In genomic region chr2:68765739-68766377, GRCh38 we compare ENCODE assay signal across 10 cellular contexts. TPM values are rescaled to one million over a fixed set of nuclear protein-coding genes. Genes with fewer than 3 reads are reported as not detected.
DNase-seq lines count a peak whose midpoint lies in the region; ATAC-seq, FAIRE-seq and TF ChIP-seq lines count a peak whose summit lies in the region.
"Had no signal": no experiment of that assay in that cellular context is flagged by ENCODE, and none has a peak within 500 bp of the region (broad histone marks: within the 10 kb centered on the region; RNA-seq: fewer than 3 reads in every experiment).

No MANE protein-coding gene starts in this region.

- peaks cover 18% of the 10 kb centered on the region for H3K9me1 ChIP-seq in IMR-90 (ENCODE audit: insufficient read depth, low read length)

- H3K14ac ChIP-seq in IMR-90 (replicated peaks; ENCODE audit: low read depth, low read length) = 0 out of 2 replicates have a peak overlapping the region, but pooled peaks have one; percentile 39

- peak overlapping the region; percentile 11; the same call in 1 of the 2 replicates for H3K4me2 ChIP-seq in IMR-90 (ENCODE audit: low read depth, low read length)
- H3K4me2 ChIP-seq in GM12878 (ENCODE audit: control insufficient read depth, insufficient read depth) = peak overlapping the region; percentile 12; the same call in 1 of the 2 replicates

- peak overlapping the region in 1 of 2 donors; percentile 93 for H3K27ac Mint-ChIP-seq in natural killer cell

- SMC1A ChIA-PET in GM12878 (lab: Charles Lee; ENCODE audit: uncharacterized antibody, unreplicated experiment) = no interaction called here

- H2BK15ac ChIP-seq in IMR-90 (ENCODE audit: low read depth, low read length) = peak overlapping the region; percentile 13; the same call in 1 of the 3 replicates

- H3K9me3 ChIP-seq in IMR-90 (ENCODE audit: control insufficient read depth, insufficient read depth, low read length) (no peaks in the 10 kb centered on the region), GM12878 (replicated peaks; ENCODE audit: control insufficient read depth, insufficient read depth, low read length) (no peaks in the 10 kb centered on the region; the same call in 2 of the 3 replicates)
- H3K9me3 ChIP-seq: SJSA1 had no signal

- H3K27ac ChIP-seq in IMR-90 (ENCODE audit: insufficient read depth, low read length) (no peak overlapping the region), GM12878 (ENCODE audit: control insufficient read depth, insufficient read depth) (peak overlapping the region; percentile 49)

- H3K4me3 Mint-ChIP-seq in natural killer cell = peak overlapping the region; percentile 81

- TF ChIP-seq RAD21 in IMR-90 (IDR thresholded peaks at IDR 0.05; ENCODE audit: low read length) (no peak), GM12878 (IDR thresholded peaks at IDR 0.05; ENCODE audit: insufficient read depth, low read depth, low read length) (no peak)

- ATAC-seq in IMR-90 (ENCODE audit: low read depth) (peak; percentile 68), GM12878 (peak; percentile 40), natural killer cell (peak in 2 of 3 donors; percentile 8), HG02763 (IDR thresholded peaks at IDR 0.05; ENCODE audit: unreplicated experiment) (no peak), HG02970 (IDR thresholded peaks at IDR 0.05; ENCODE audit: low FRiP score, unreplicated experiment) (no peak)

- H3K27me3 Mint-ChIP-seq in natural killer cell (ENCODE audit: low read depth in 2 of 2) = peaks cover 0 to 4% of the 10 kb centered on the region in 2 donors
- H3K27me3 Mint-ChIP-seq: brain had no signal

- H3K27me3 ChIP-seq in GM06990 (replicated peaks; ENCODE audit: control insufficient read depth, insufficient read depth, low read length) = no peaks in the 10 kb centered on the region; the same call in 1 of the 2 replicates
- no peaks in the 10 kb centered on the region for H3K27me3 ChIP-seq in IMR-90 (ENCODE audit: control insufficient read depth, insufficient read depth, low read length)
- peaks cover 0 to 6% of the 10 kb centered on the region in 2 experiments; a peak in 3 of 4 replicates for H3K27me3 ChIP-seq in GM12878 (replicated peaks in 1 of 2; ENCODE audit: control insufficient read depth in 2 of 2, insufficient read depth in 2 of 2, low read length in 1 of 2)
- H3K27me3 ChIP-seq: SJSA1 had no signal

- peak overlapping the region; percentile 36; the same call in 1 of the 2 replicates for H4K91ac ChIP-seq in IMR-90 (ENCODE audit: insufficient read depth, low read depth, low read length)

- dilution Hi-C loops in IMR-90 (cut with HindIII; ENCODE audit: low sequenced_read_pairs, unreplicated experiment) = no loop called here

- no peak overlapping the region for H2AK5ac ChIP-seq in IMR-90 (ENCODE audit: low read depth, low read length)

- H3K4me3 ChIP-seq in GM06990 (replicated peaks; ENCODE audit: low read depth, low read length) (no peak overlapping the region), IMR-90 (ENCODE audit: insufficient read depth, low read depth, low read length) (no peak overlapping the region), GM12878 (no peak overlapping the region; the same call in 1 of the 2 replicates)

- peak overlapping the region in 1 of 2 experiments; percentile 76; a peak in 3 of 4 replicates for H4K8ac ChIP-seq in IMR-90 (ENCODE audit: low read depth in 2 of 2, low read length in 2 of 2)

- POLR2A ChIA-PET in IMR-90 (lab: Charles Lee; ENCODE audit: unreplicated experiment) = no interaction called here
- POLR2A ChIA-PET in GM12878 (lab: Charles Lee) = no interaction called here

- H3K4ac ChIP-seq in IMR-90 (ENCODE audit: low read depth, low read length) = peak overlapping the region; percentile 51; the same call in 1 of the 2 replicates

- no peak overlapping the region for H3K23ac ChIP-seq in IMR-90 (ENCODE audit: low read depth, low read length)

- no peaks in the 10 kb centered on the region for H4K20me1 ChIP-seq in IMR-90 (ENCODE audit: insufficient read depth, low read length)
- no peaks in the 10 kb centered on the region for H4K20me1 ChIP-seq in GM12878 (ENCODE audit: control insufficient read depth, insufficient read depth)

- peaks cover 86 to 98% of the 10 kb centered on the region in 2 donors for H3K4me1 Mint-ChIP-seq in natural killer cell

- no peak overlapping the region; the same call in 1 of the 2 replicates for H4K5ac ChIP-seq in IMR-90 (ENCODE audit: low read depth, low read length)

- H2AFZ ChIP-seq in IMR-90 (replicated peaks; ENCODE audit: low read length, poor library complexity) (peak overlapping the region; percentile 40), GM12878 (ENCODE audit: control insufficient read depth, low read depth, low read length) (no peak overlapping the region; the same call in 1 of the 2 replicates)

- TF ChIP-seq CTCF in GM06990 (IDR thresholded peaks at IDR 0.05; ENCODE audit: insufficient read depth, low read length, poor library complexity, severe bottlenecking) = peak; percentile 12
- TF ChIP-seq CTCF in IMR-90 (conservative IDR thresholded peaks at IDR 0.05; ENCODE audit: low read depth, low read length) = peak; percentile 19; the same call in 1 of the 2 replicates
- no peak for TF ChIP-seq CTCF in GM12878 (IDR thresholded peaks at IDR 0.05 in 2 of 3, conservative IDR thresholded peaks at IDR 0.05 in 1 of 3; ENCODE audit: control insufficient read depth in 2 of 3, extremely low read depth in 1 of 3, insufficient read depth in 1 of 3, low read depth in 3 of 3, low read length in 3 of 3)
- no peak for TF ChIP-seq CTCF in natural killer cell (IDR thresholded peaks at IDR 0.05)

- in situ Hi-C loops in IMR-90 (cut with MboI; ENCODE audit: low sequenced_read_pairs) (no loop called here), GM12878 (cut with MboI) (no loop called here)

- H3K9me3 Mint-ChIP-seq in natural killer cell = peaks cover 0 to 3% of the 10 kb centered on the region in 2 donors
- H3K9me3 Mint-ChIP-seq: brain had no signal

- RAD21 ChIA-PET in GM12878 (lab: Charles Lee; ENCODE audit: unreplicated experiment) = no interaction called here

- H3K4me1 ChIP-seq in IMR-90 (ENCODE audit: control insufficient read depth, insufficient read depth, low read length) = peaks cover 34% of the 10 kb centered on the region
- H3K4me1 ChIP-seq in GM12878 (ENCODE audit: control insufficient read depth, insufficient read depth, low read length) = peaks cover 54% of the 10 kb centered on the region

- peak overlapping the region; percentile 12; the same call in 1 of the 2 replicates for H3K56ac ChIP-seq in IMR-90 (ENCODE audit: extremely low read depth, insufficient read depth, low read length)

- BruUV-seq in IMR-90 (replicated peaks; lab: Mats Ljungman, UMichigan) (no TSS peak), GM12878 (replicated peaks; lab: Mats Ljungman, UMichigan) (no TSS peak)

- CTCF ChIA-PET in IMR-90 (lab: Yijun Ruan, JAX) (interaction anchor here (1.1 to 1.2 kb wide), 2 partner anchors 14 to 146 kb away, joined by 3 read pairs; no protein-coding TSS in a partner anchor), GM12878 (lab: Yijun Ruan, JAX) (interaction anchor here (0.6 to 1.0 kb wide), 3 partner anchors 14 to 570 kb away, joined by 3 read pairs; no protein-coding TSS in a partner anchor)

- no peaks in the 10 kb centered on the region for H3K79me2 ChIP-seq in GM12878 (ENCODE audit: control insufficient read depth, insufficient read depth, low read length)

- H2BK20ac ChIP-seq in IMR-90 (ENCODE audit: low read depth, low read length) = peak overlapping the region; percentile 69

- WGBS in IMR-90 (ENCODE audit: extremely low coverage in 2 of 2, insufficient read length in 1 of 2), 2 experiments = 40% methylated on average over 1 of the region's 4 CpGs; no CpG with 5 or more reads in 1 of the 2 experiments
- WGBS in GM12878 (ENCODE audit: insufficient coverage, insufficient replicate concordance, low lambda C conversion rate, missing lambda C conversion rate) = 0% methylated on average over 4 of the region's 4 CpGs

- H3K18ac ChIP-seq in IMR-90 (ENCODE audit: low read depth, low read length) = peak overlapping the region; percentile 22; the same call in 1 of the 2 replicates

- no peak overlapping the region for H3K9ac ChIP-seq in IMR-90 (ENCODE audit: low read depth, low read length)
- no peak overlapping the region for H3K9ac ChIP-seq in GM12878 (ENCODE audit: control insufficient read depth, insufficient read depth, low read length)

- intact Hi-C loops in IMR-90 (cut with micrococcal nuclease) = loop anchor here (5.0 kb wide), 1 partner anchor 41 kb away; no protein-coding TSS in a partner anchor
- intact Hi-C loops in GM12878 (cut with micrococcal nuclease; ENCODE audit: unreplicated experiment) = no loop called here
- intact Hi-C loops in natural killer cell (cut with micrococcal nuclease) = loop anchor here (2.0 to 5.0 kb wide), 3 partner anchors 13 to 399 kb away; partner anchors contain the start of gene PLEK

- no peak for TF ChIP-seq POLR2A in IMR-90 (IDR thresholded peaks at IDR 0.05; ENCODE audit: low read depth, low read length)
- TF ChIP-seq POLR2A in GM12878 (IDR thresholded peaks at IDR 0.05; ENCODE audit: low read depth, low read length) = no peak

- peak overlapping the region; percentile 84 for H2BK120ac ChIP-seq in IMR-90 (ENCODE audit: low read depth, low read length)

- DNase-seq in GM06990 (ENCODE audit: extremely low read depth, insufficient read length) = no peak
- peak; percentile 75 for DNase-seq in IMR-90
- DNase-seq in GM12878 (ENCODE audit: low read depth, low spot score) = no peak
- no peak for DNase-seq in natural killer cell
- no peak for DNase-seq in activated gamma-delta T cell (lab: John Stamatoyannopoulos, UW)
- no peak for DNase-seq in inferior parietal cortex (ENCODE audit: extremely low spot score)

- no peak for TF ChIP-seq EP300 in GM12878 (IDR thresholded peaks at IDR 0.05; ENCODE audit: borderline replicate concordance in 1 of 2, control insufficient read depth in 1 of 2, low read depth in 2 of 2, low read length in 2 of 2)

- peak overlapping the region; percentile 89 for H2BK5ac ChIP-seq in IMR-90 (ENCODE audit: low read depth, low read length, poor library complexity, severe bottlenecking)

- H3K79me1 ChIP-seq in IMR-90 (ENCODE audit: low read depth in 1 of 2, low read length in 2 of 2) = no peaks in the 10 kb centered on the region

- H3K36me3 Mint-ChIP-seq in natural killer cell = no peaks in the 10 kb centered on the region
- H3K36me3 Mint-ChIP-seq: brain had no signal

- H3K36me3 ChIP-seq in GM06990 (ENCODE audit: control insufficient read depth, insufficient read depth, low read length) (no peaks in the 10 kb centered on the region), IMR-90 (ENCODE audit: control insufficient read depth, insufficient read depth, low read length) (no peaks in the 10 kb centered on the region), GM12878 (ENCODE audit: control insufficient read depth in 2 of 2, insufficient read depth in 2 of 2, low read length in 1 of 2) (no peaks in the 10 kb centered on the region)
- H3K36me3 ChIP-seq: SJSA1 had no signal

- no peak for FAIRE-seq in GM12878 (lab: Jason Lieb, UNC)

- no peak overlapping the region for H2AK9ac ChIP-seq in IMR-90 (replicated peaks; ENCODE audit: low read depth, low read length, poor library complexity)

RNA-seq across cellular contexts. Expression of gene ARHGAP25, which starts 31.2 kb away (rescaled TPM):
- total RNA-seq in IMR-90 (2012; rRNA removed) (0.28 and 0.36 TPM in 2 replicates), GM12878 (2014; rRNA removed) (0.51 and 0.93 TPM in 2 replicates), GM12878 (2014; rRNA removed; fragmentation: Illumina TruSeq; extraction: Trizol) (0.89 and 0.97 TPM in 2 replicates), GM12878 (2021) (0.56 and 1.0 TPM in 2 replicates), natural killer cell (100 to 1,000 TPM; 122 to 180 (median 155) TPM)
- polyA plus RNA-seq in IMR-90 (2012; rRNA removed) (0.27 and 0.29 TPM in 2 replicates), GM12878 (2011; rRNA removed) (0.13 and 0.15 TPM in 2 replicates), GM12878 (2014; fragmentation: Illumina TruSeq; extraction: Trizol) (0.65 and 0.96 TPM in 2 replicates), GM12878 (2014; fragmentation: Nextera tagmentation; extraction: Ambion mirVana) (under 1 TPM; 0.40 to 0.42 TPM), GM12878 (2014; rRNA removed) (0.38 and 1.0 TPM in 2 replicates), GM12878 (2016; fragmentation: Nextera tagmentation; extraction: Ambion mirVana) (under 1 TPM; 0.37 to 0.39 TPM)
- polyA plus RNA-seq in IMR-90 (2012; cell fraction: cytosol; rRNA removed) = 0.24 and 0.30 TPM in 2 replicates
- polyA plus RNA-seq in IMR-90 (2012; cell fraction: nucleus; rRNA removed; ENCODE audit: low replicate concordance) = 0.14 and 0.45 TPM in 2 replicates
- not detected in 2 replicates for total RNA-seq in GM12878 (2013; cell fraction: nucleolus; rRNA removed)
- 3.8 TPM for polyA plus RNA-seq in GM12878 (2011; ENCODE audit: low read depth)
- polyA plus RNA-seq in GM12878 (2011; cell fraction: cytosol; rRNA removed) = 0.07 and 0.10 TPM in 2 replicates
- polyA plus RNA-seq in GM12878 (2011; cell fraction: nucleus; rRNA removed) = 0.13 and 0.20 TPM in 2 replicates
- polyA plus RNA-seq in GM12878 (2012) = 2.9 and 5.5 TPM in 2 replicates
- polyA minus RNA-seq in GM12878 (2011; rRNA and poly(A)+ RNA removed) = 0.29 TPM in 1 of 2 replicates, not detected in the other
- not detected in 2 replicates for polyA minus RNA-seq in GM12878 (2011; cell fraction: cytosol; rRNA and poly(A)+ RNA removed)
- polyA minus RNA-seq in GM12878 (2011; cell fraction: nucleus; rRNA and poly(A)+ RNA removed) = 0.24 TPM in 1 of 2 replicates, not detected in the other
- total RNA-seq: SJSA1 had no signal

Comparison
In these comparisons a context has a peak if more than half of its experiments do, and no peak if none do; other contexts are left out.
1. CTCF ChIP-seq: peak in GM06990 (single experiment) and IMR-90 (single experiment); none in GM12878 (0 of 3) and natural killer cell (single experiment).
2. ATAC-seq: peak in IMR-90 (single experiment), GM12878 (single experiment) and natural killer cell (2 of 3); none in HG02763 (single experiment) and HG02970 (single experiment).
3. RNA of gene ARHGAP25, which starts 31.2 kb away (total RNA-seq): 122 to 180 TPM in natural killer cell; 0.51 to 1.0 TPM in GM12878 and 0.28 to 0.36 TPM in IMR-90; every median in the first group is over 10 times any median in the second.